In genomic region chr6:117602151-117602898, GRCh38 we compare ENCODE assay signal across 8 cellular contexts. TPM values are rescaled to one million over a fixed set of nuclear protein-coding genes. Genes with fewer than 3 reads are reported as not detected.
DNase-seq lines count a peak whose midpoint lies in the region; ATAC-seq and TF ChIP-seq lines count a peak whose summit lies in the region.

GOPC (minus strand) TSS chr6:117602511; CDS start chr6:117602288, 223 bp downstream.

- ATAC-seq in GM21723 (IDR thresholded peaks at IDR 0.05; ENCODE audit: unreplicated experiment) (peak; percentile 94), Panc1 (peak; percentile 96)

- BruUV-seq in Panc1 (replicated peaks; lab: Mats Ljungman, UMichigan): no TSS peak

- POLR2A ChIA-PET in Panc1 (lab: Charles Lee): no interaction called here

- intact Hi-C loops in Panc1 (cut with micrococcal nuclease; ENCODE audit: unreplicated experiment) (no loop called here), esophagus muscularis mucosa (cut with DNase I) (loop anchor here (5.0 kb wide), 2 partner anchors 50 to 75 kb away; partner anchors contain the start of gene NUS1)

- DNase-seq in DMS79 (lab: John Stamatoyannopoulos, UW) (peak; percentile 97), KG1 (lab: John Stamatoyannopoulos, UW) (peak; percentile 84), Panc1 (ENCODE audit: low read depth, low spot score) (peak; percentile 94), esophagus muscularis mucosa (ENCODE audit: extremely low spot score) (peak; percentile 98)
- DNase-seq in activated T-cell treated with anti-CD3 and anti-CD28 coated beads, Interleukin-2, amount 50 U/mL, for 48 hours: peak; percentile 92 to 94
- peak; percentile 93 to 94 for DNase-seq in stimulated activated CD8-positive, alpha-beta memory T cell treated with anti-CD3 and anti-CD28 coated beads, Interleukin-7, amount 100 ng/mL, for 4 hours (ENCODE audit: low read depth in 2 of 2)

- no peaks in the 10 kb centered on the region for H3K27me3 ChIP-seq in Panc1 (ENCODE audit: control insufficient read depth, insufficient read depth, low read length)
- no peaks in the 10 kb centered on the region for H3K27me3 ChIP-seq in esophagus muscularis mucosa
- H3K27me3 ChIP-seq in muscle layer of duodenum (ENCODE audit: low read depth, low read length): no peaks in the 10 kb centered on the region

- peak within 1 kb of the TSS; percentile 71 to 89 for H3K4me3 ChIP-seq in Panc1 (ENCODE audit: low read depth in 2 of 2, low read length in 2 of 2)
- peak within 1 kb of the TSS; percentile 76 to 97 (median 82) for H3K4me3 ChIP-seq in esophagus muscularis mucosa
- peak within 1 kb of the TSS; percentile 96 for H3K4me3 ChIP-seq in muscle layer of duodenum (ENCODE audit: low read depth in 1 of 2, low read length in 2 of 2)

- TF ChIP-seq CTCF in Panc1 (IDR thresholded peaks at IDR 0.05) (no peak; the same call in 1 of the 2 replicates), esophagus muscularis mucosa (IDR thresholded peaks at IDR 0.05) (no peak)

- peak; percentile 34 for TF ChIP-seq POLR2A in esophagus muscularis mucosa (IDR thresholded peaks at IDR 0.05; ENCODE audit: low read depth)

- H3K9me3 ChIP-seq in Panc1 (ENCODE audit: control insufficient read depth, insufficient read depth, low read depth, low read length) (peaks cover 7% of the 10 kb centered on the region; the same call in 1 of the 2 replicates), esophagus muscularis mucosa (no peaks in the 10 kb centered on the region), muscle layer of duodenum (ENCODE audit: control insufficient read depth in 1 of 2, low read length in 2 of 2) (no peaks in the 10 kb centered on the region)

- H3K36me3 ChIP-seq in Panc1 (ENCODE audit: control insufficient read depth, insufficient read depth, low read length) (no peaks in the 10 kb centered on the region; the same call in 1 of the 2 replicates), esophagus muscularis mucosa (peaks cover 0 to 6% (median 0%) of the 10 kb centered on the region in 4 donors), muscle layer of duodenum (ENCODE audit: control insufficient read depth in 1 of 2, insufficient read depth in 2 of 2, low read length in 2 of 2) (peaks cover 0 to 4% of the 10 kb centered on the region in 2 donors)

- H3K27ac ChIP-seq in Panc1 (ENCODE audit: low read length): peak within 1 kb of the TSS; percentile 98
- H3K27ac ChIP-seq in esophagus muscularis mucosa (replicated peaks in 1 of 4): peak within 1 kb of the TSS; percentile 86 to 93 (median 90)
- H3K27ac ChIP-seq in muscle layer of duodenum (ENCODE audit: low read length): peak within 1 kb of the TSS; percentile 96

- in situ Hi-C loops in Panc1 (cut with HindIII; ENCODE audit: low pct_unique_long_range_greater_than_20kb, low sequenced_read_pairs): no loop called here

- peaks cover 21% of the 10 kb centered on the region for H3K4me1 ChIP-seq in Panc1 (ENCODE audit: control insufficient read depth, insufficient read depth, low read length)
- peaks cover 21 to 39% (median 29%) of the 10 kb centered on the region in 4 donors for H3K4me1 ChIP-seq in esophagus muscularis mucosa
- peaks cover 7 to 16% of the 10 kb centered on the region in 2 donors for H3K4me1 ChIP-seq in muscle layer of duodenum (ENCODE audit: control insufficient read depth in 1 of 2, insufficient read depth in 2 of 2, low read length in 2 of 2)

- WGBS in esophagus muscularis mucosa: 0% methylated on average over 41 of the region's 60 CpGs

- no peak for TF ChIP-seq EP300 in esophagus muscularis mucosa (IDR thresholded peaks at IDR 0.05)

- CTCF ChIA-PET in Panc1 (lab: Charles Lee): no interaction called here

RNA-seq across cellular contexts. Expression of gene GOPC, which starts in this region (rescaled TPM):
- total RNA-seq in Panc1 (2021; ENCODE audit: unreplicated experiment): 32.2 TPM
- 18.7 TPM for polyA plus RNA-seq in Panc1 (2012; ENCODE audit: insufficient read length)
- total RNA-seq in esophagus muscularis mucosa: 10 to 100 TPM; 18.8 to 25.7 (median 22.8) TPM

Comparison
In these comparisons a context has a peak if more than half of its experiments do, and no peak if none do; other contexts are left out.
1. Peak in every context shown above with its lines: DNase-seq, ATAC-seq, H3K4me3 ChIP-seq and H3K27ac ChIP-seq.